In the genomic region with DNA sequence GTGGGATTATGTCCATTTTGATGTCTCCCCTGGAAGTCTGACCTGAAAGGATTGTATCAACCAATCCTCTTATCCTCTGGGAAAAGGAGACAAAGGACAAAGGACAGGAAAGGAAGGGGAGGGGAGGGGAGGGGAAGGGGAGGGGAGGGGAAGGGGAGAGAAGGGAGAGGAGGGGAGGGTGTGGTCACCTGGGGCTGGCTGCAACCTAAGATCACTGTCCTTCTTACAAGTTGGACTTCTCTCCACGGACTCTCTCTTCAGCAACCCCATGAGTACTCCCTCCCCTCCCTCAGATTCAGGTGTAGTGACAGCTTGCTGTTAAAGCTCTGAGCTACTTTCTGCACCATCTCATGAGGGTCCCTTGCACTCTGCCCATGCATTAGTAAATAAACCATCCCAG, we compare ENCODE assay signal across 1 cellular context.
TF ChIP-seq lines count a peak whose summit lies in the region.

No MANE protein-coding gene starts in this region.

TF ChIP-seq in HepG2, 621 proteins besides CTCF, POLR2A, EP300 and RAD21 (continued from another document):
- TF ChIP-seq, protein P1, sequence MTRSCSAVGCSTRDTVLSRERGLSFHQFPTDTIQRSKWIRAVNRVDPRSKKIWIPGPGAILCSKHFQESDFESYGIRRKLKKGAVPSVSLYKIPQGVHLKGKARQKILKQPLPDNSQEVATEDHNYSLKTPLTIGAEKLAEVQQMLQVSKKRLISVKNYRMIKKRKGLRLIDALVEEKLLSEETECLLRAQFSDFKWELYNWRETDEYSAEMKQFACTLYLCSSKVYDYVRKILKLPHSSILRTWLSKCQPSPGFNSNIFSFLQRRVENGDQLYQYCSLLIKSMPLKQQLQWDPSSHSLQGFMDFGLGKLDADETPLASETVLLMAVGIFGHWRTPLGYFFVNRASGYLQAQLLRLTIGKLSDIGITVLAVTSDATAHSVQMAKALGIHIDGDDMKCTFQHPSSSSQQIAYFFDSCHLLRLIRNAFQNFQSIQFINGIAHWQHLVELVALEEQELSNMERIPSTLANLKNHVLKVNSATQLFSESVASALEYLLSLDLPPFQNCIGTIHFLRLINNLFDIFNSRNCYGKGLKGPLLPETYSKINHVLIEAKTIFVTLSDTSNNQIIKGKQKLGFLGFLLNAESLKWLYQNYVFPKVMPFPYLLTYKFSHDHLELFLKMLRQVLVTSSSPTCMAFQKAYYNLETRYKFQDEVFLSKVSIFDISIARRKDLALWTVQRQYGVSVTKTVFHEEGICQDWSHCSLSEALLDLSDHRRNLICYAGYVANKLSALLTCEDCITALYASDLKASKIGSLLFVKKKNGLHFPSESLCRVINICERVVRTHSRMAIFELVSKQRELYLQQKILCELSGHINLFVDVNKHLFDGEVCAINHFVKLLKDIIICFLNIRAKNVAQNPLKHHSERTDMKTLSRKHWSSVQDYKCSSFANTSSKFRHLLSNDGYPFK (CRISPR knock-in tag; IDR thresholded peaks at IDR 0.05; ENCODE audit: borderline replicate concordance), result no peak
- TF ChIP-seq PCBP1 (IDR thresholded peaks at IDR 0.05; ENCODE audit: borderline replicate concordance, low read depth, low read length) (peak; percentile 94), ZNF7 (CRISPR knock-in tag; IDR thresholded peaks at IDR 0.05) (no peak), HNRNPK (IDR thresholded peaks at IDR 0.05; ENCODE audit: low read depth, low read length, poor library complexity, severe bottlenecking) (peak; percentile 94), ZSCAN25 (CRISPR knock-in tag; IDR thresholded peaks at IDR 0.05) (peak; percentile 68; the same call in 1 of the 2 replicates), FOXO1 (CRISPR knock-in tag; IDR thresholded peaks at IDR 0.05) (no peak), FOXP1 (IDR thresholded peaks at IDR 0.05) (no peak), FOXP1 (CRISPR knock-in tag; IDR thresholded peaks at IDR 0.05) (no peak), TAF15 (IDR thresholded peaks at IDR 0.05; ENCODE audit: low read depth, low read length, poor library complexity, severe bottlenecking) (no peak), AGO2 (optimal IDR thresholded peaks at IDR 0.05; ENCODE audit: low read depth, low read length) (no peak), SIN3A (IDR thresholded peaks at IDR 0.05; ENCODE audit: borderline replicate concordance, low read depth, low read length) (no peak), POLR2AphosphoS2 (IDR thresholded peaks at IDR 0.05; ENCODE audit: low read depth, low read length) (no peak), ZNF780A (CRISPR knock-in tag; IDR thresholded peaks at IDR 0.05) (no peak), DMAP1 (CRISPR knock-in tag; IDR thresholded peaks at IDR 0.05) (no peak), ZEB1 (IDR thresholded peaks at IDR 0.05; ENCODE audit: insufficient replicate concordance, low read depth) (no peak), REL (CRISPR knock-in tag; conservative IDR thresholded peaks at IDR 0.05) (no peak), ZNF776 (CRISPR knock-in tag; IDR thresholded peaks at IDR 0.05) (no peak)
- TF ChIP-seq, protein P2, sequence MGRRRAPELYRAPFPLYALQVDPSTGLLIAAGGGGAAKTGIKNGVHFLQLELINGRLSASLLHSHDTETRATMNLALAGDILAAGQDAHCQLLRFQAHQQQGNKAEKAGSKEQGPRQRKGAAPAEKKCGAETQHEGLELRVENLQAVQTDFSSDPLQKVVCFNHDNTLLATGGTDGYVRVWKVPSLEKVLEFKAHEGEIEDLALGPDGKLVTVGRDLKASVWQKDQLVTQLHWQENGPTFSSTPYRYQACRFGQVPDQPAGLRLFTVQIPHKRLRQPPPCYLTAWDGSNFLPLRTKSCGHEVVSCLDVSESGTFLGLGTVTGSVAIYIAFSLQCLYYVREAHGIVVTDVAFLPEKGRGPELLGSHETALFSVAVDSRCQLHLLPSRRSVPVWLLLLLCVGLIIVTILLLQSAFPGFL (CRISPR knock-in tag; IDR thresholded peaks at IDR 0.05), result no peak
- TF ChIP-seq, protein P3, sequence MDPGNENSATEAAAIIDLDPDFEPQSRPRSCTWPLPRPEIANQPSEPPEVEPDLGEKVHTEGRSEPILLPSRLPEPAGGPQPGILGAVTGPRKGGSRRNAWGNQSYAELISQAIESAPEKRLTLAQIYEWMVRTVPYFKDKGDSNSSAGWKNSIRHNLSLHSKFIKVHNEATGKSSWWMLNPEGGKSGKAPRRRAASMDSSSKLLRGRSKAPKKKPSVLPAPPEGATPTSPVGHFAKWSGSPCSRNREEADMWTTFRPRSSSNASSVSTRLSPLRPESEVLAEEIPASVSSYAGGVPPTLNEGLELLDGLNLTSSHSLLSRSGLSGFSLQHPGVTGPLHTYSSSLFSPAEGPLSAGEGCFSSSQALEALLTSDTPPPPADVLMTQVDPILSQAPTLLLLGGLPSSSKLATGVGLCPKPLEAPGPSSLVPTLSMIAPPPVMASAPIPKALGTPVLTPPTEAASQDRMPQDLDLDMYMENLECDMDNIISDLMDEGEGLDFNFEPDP (CRISPR knock-in tag; conservative IDR thresholded peaks at IDR 0.05), result no peak
